ENCODE assay signal across 8 cellular contexts in the genomic region with DNA sequence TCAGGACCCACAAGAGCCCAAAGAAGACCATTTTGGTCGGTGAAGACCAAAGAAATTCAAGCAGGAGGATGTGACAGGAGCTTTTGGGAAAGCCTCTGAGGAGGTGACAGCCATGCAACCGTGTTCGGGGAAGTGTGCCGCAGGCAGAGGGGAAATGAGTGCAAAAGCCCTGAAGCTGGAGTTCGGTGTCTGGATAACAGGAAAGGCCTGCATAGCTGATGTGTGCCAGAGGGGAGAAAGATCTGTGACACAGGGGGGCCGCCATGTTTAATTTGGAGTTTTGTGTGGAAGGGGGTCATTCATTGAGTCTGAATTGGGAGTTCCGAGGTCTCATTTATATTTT. TPM values are rescaled to one million over a fixed set of nuclear protein-coding genes. Genes with fewer than 3 reads are reported as not detected.
A peak's percentile ranks its signal among the peaks of the same experiment; 100 is the strongest.
DNase-seq lines count a peak whose midpoint lies in the region; ATAC-seq and TF ChIP-seq lines count a peak whose summit lies in the region.

No MANE protein-coding gene starts in this region.

- H3K4me3 ChIP-seq in LNCaP clone FGC (ENCODE audit: low read depth, low read length) (peak overlapping the region; percentile 77), body of pancreas (peak overlapping the region; percentile 29 to 37), subcutaneous abdominal adipose tissue (ENCODE audit: low read depth in 1 of 5, low read length in 5 of 5) (peak overlapping the region; percentile 82 to 91 (median 85))

- peak overlapping the region; percentile 82 to 99 (median 95) for H3K27ac ChIP-seq in body of pancreas
- H3K27ac ChIP-seq in subcutaneous abdominal adipose tissue (ENCODE audit: low read depth, low read length) = peak overlapping the region; percentile 98

- no peaks in the 10 kb centered on the region for H3K9me3 ChIP-seq in body of pancreas
- no peaks in the 10 kb centered on the region for H3K9me3 ChIP-seq in subcutaneous abdominal adipose tissue (ENCODE audit: control insufficient read depth in 5 of 5, low read length in 5 of 5)

- 0 to 3% methylated on average over 7 of the region's 7 CpGs for WGBS in body of pancreas, 2 donors

- TF ChIP-seq CTCF in LNCaP clone FGC (IDR thresholded peaks at IDR 0.05; ENCODE audit: control insufficient read depth, extremely low read depth, insufficient read depth) = no peak
- no peak for TF ChIP-seq CTCF in body of pancreas (IDR thresholded peaks at IDR 0.05)

- H3K36me3 ChIP-seq in body of pancreas (replicated peaks in 1 of 2; ENCODE audit: insufficient read depth in 1 of 2, low read depth in 2 of 2) (no peaks in the 10 kb centered on the region), subcutaneous abdominal adipose tissue (ENCODE audit: control insufficient read depth in 5 of 5, insufficient read depth in 5 of 5, low read length in 5 of 5) (peaks cover 0 to 5% (median 0%) of the 10 kb centered on the region in 5 donors)

- H3K27me3 ChIP-seq in body of pancreas (no peaks in the 10 kb centered on the region), subcutaneous abdominal adipose tissue (ENCODE audit: control insufficient read depth in 5 of 5, insufficient read depth in 4 of 5, low read length in 5 of 5) (no peaks in the 10 kb centered on the region)

- H3K4me1 ChIP-seq in body of pancreas (peaks cover 48% of the 10 kb centered on the region), subcutaneous abdominal adipose tissue (ENCODE audit: control insufficient read depth in 5 of 5, insufficient read depth in 5 of 5, low read length in 5 of 5) (peaks cover 0 to 62% (median 58%) of the 10 kb centered on the region in 5 donors)

- TF ChIP-seq POLR2A in body of pancreas (IDR thresholded peaks at IDR 0.05) = no peak

- H3K9ac ChIP-seq in subcutaneous abdominal adipose tissue (ENCODE audit: low read length in 5 of 5) = peak overlapping the region; percentile 92 to 100 (median 98)

- peak; percentile 45 for DNase-seq in ELR (ENCODE audit: low read depth)
- no peak for DNase-seq in LNCaP clone FGC (ENCODE audit: low read depth)
- DNase-seq in body of pancreas = peak in 3 of 4 donors; percentile 29 to 33 (median 32)
- no peak for DNase-seq in left colon
- DNase-seq in activated CD8-positive, alpha-beta memory T cell treated with anti-CD3 and anti-CD28 coated beads, Interleukin-2, amount 50 U/mL, for 4 hours = no peak
- no peak for DNase-seq in central memory CD4-positive, alpha-beta T cell

- no peak for ATAC-seq in body of pancreas
- ATAC-seq in left colon = peak; percentile 25
- no peak for ATAC-seq in GM21786 (IDR thresholded peaks at IDR 0.05; ENCODE audit: unreplicated experiment)

- intact Hi-C loops in body of pancreas (cut with DNase I) = no loop called here
- intact Hi-C loops in left colon (cut with DNase I, micrococcal nuclease) = no loop called here

RNA-seq across cellular contexts. Expression of gene ZC3H7A, which starts 0.9 kb away (rescaled TPM):
- 10 to 100 TPM; 26.4 to 49.5 TPM for total RNA-seq in body of pancreas
- total RNA-seq in left colon = 10 to 100 TPM; 34.4 to 43.7 TPM

RNA-seq across cellular contexts. Expression of gene RSL1D1, which starts 53.4 kb away (rescaled TPM):
- 100 to 1,000 TPM; 199 to 246 TPM for total RNA-seq in body of pancreas
- total RNA-seq in left colon = 10 to 100 TPM; 82.8 to 91.6 TPM

RNA-seq across cellular contexts. Expression of gene TXNDC11, which starts 55.3 kb away (rescaled TPM):
- total RNA-seq in body of pancreas (10 to 100 TPM; 38.4 to 90.3 TPM), left colon (10 to 100 TPM; 67.4 TPM)

Comparison
In these comparisons a context has a peak if more than half of its experiments do, and no peak if none do; other contexts are left out.
1. DNase-seq: peak in ELR (single experiment) and body of pancreas (3 of 4); none in LNCaP clone FGC (single experiment), left colon (0 of 2), activated CD8-positive, alpha-beta memory T cell treated with anti-CD3 and anti-CD28 coated beads, Interleukin-2, amount 50 U/mL, for 4 hours (single experiment) and central memory CD4-positive, alpha-beta T cell (single experiment).
2. H3K4me3 ChIP-seq: peak in every context shown above with its lines; median percentile 85 in subcutaneous abdominal adipose tissue; 77 in LNCaP clone FGC; 33 in body of pancreas.